Comparison of ENCODE assay signal across 17 cellular contexts in genomic region chr11:122785156-122785605, GRCh38. TPM values are rescaled to one million over a fixed set of nuclear protein-coding genes. Genes with fewer than 3 reads are reported as not detected.
DNase-seq lines count a peak whose midpoint lies in the region; ATAC-seq and TF ChIP-seq lines count a peak whose summit lies in the region.
"Had no signal": no experiment of that assay in that cellular context is flagged by ENCODE, and none has a peak within 500 bp of the region (broad histone marks: within the 10 kb centered on the region; RNA-seq: fewer than 3 reads in every experiment).

No MANE protein-coding gene starts in this region.

- no peak for TF ChIP-seq POLR2A in testis (IDR thresholded peaks at IDR 0.05)

- in situ Hi-C loops in HAP-1 (cut with MboI; ENCODE audit: low sequenced_read_pairs) = loop anchor here (10.0 kb wide), 1 partner anchor 150 kb away; no protein-coding TSS in a partner anchor

- no peak for TF ChIP-seq CTCF in testis (IDR thresholded peaks at IDR 0.05)

- H3K4me3 Mint-ChIP-seq in naive thymus-derived CD4-positive, alpha-beta T cell = no peak overlapping the region
- H3K4me3 Mint-ChIP-seq: activated CD8-positive, alpha-beta T cell treated with anti-CD3 and anti-CD28 coated beads for 36 hours; immature natural killer cell; memory B cell; stimulated activated naive CD8-positive, alpha-beta T cell treated with anti-CD3 and anti-CD28 coated beads, Interleukin-15, Interleukin-2, amounts not matched to agents 100 ng/mL and 50 ng/mL, for 24 hours had no signal

- DNase-seq in LHCN-M2 (ENCODE audit: low read depth) (peak; percentile 53), cerebellar cortex (ENCODE audit: low spot score) (peak; percentile 97), mesenteric fat pad (ENCODE audit: low spot score) (peak; percentile 14), testis (peak; percentile 61), HAP-1 (ENCODE audit: low spot score in 2 of 2) (no peak), NCI-H1417 treated with DMSO at 0.1 percent for 48 hours (lab: John Stamatoyannopoulos, UW) (no peak), T1000 (lab: John Stamatoyannopoulos, UW) (no peak)
- DNase-seq in naive thymus-derived CD4-positive, alpha-beta T cell = no peak
- DNase-seq: activated CD8-positive, alpha-beta T cell treated with anti-CD3 and anti-CD28 coated beads for 36 hours; activated effector memory CD4-positive, alpha-beta T cell treated with anti-CD3 and anti-CD28 coated beads, Interleukin-2, amount 50 U/mL, for 16 hours; COR-L47; immature natural killer cell; NCI-H1092 treated with DMSO at 0.1 percent for 48 hours had no signal

- intact Hi-C loops in testis (cut with DNase I; ENCODE audit: low total_unique reads) = no loop called here
- intact Hi-C loops in naive thymus-derived CD4-positive, alpha-beta T cell (cut with micrococcal nuclease) = no loop called here

- H3K9me3 ChIP-seq in testis (no peaks in the 10 kb centered on the region), HAP-1 (no peaks in the 10 kb centered on the region)
- no peaks in the 10 kb centered on the region for H3K9me3 ChIP-seq in naive thymus-derived CD4-positive, alpha-beta T cell (ENCODE audit: control insufficient read depth in 2 of 3, low read length in 3 of 3)

- no peak overlapping the region for H3K4me3 ChIP-seq in testis
- no peak overlapping the region for H3K4me3 ChIP-seq in HAP-1
- H3K4me3 ChIP-seq in naive thymus-derived CD4-positive, alpha-beta T cell (ENCODE audit: low read length) = no peak overlapping the region
- H3K4me3 ChIP-seq: K562, SK-N-MC had no signal

- H3K27me3 Mint-ChIP-seq in naive thymus-derived CD4-positive, alpha-beta T cell = no peaks in the 10 kb centered on the region
- H3K27me3 Mint-ChIP-seq: activated CD8-positive, alpha-beta T cell treated with anti-CD3 and anti-CD28 coated beads for 36 hours; memory B cell; stimulated activated naive CD8-positive, alpha-beta T cell treated with anti-CD3 and anti-CD28 coated beads, Interleukin-15, Interleukin-2, amounts not matched to agents 100 ng/mL and 50 ng/mL, for 24 hours had no signal

- H3K27ac Mint-ChIP-seq in naive thymus-derived CD4-positive, alpha-beta T cell = peak overlapping the region in 1 of 9 donors; percentile 32
- H3K27ac Mint-ChIP-seq: activated CD8-positive, alpha-beta T cell treated with anti-CD3 and anti-CD28 coated beads for 36 hours; immature natural killer cell; memory B cell; stimulated activated naive CD8-positive, alpha-beta T cell treated with anti-CD3 and anti-CD28 coated beads, Interleukin-15, Interleukin-2, amounts not matched to agents 100 ng/mL and 50 ng/mL, for 24 hours had no signal

- POLR2A ChIA-PET in naive thymus-derived CD4-positive, alpha-beta T cell (lab: Charles Lee) = no interaction called here

- H3K36me3 ChIP-seq in testis (ENCODE audit: low read depth, missing control alignments) (no peaks in the 10 kb centered on the region), HAP-1 (replicated peaks) (no peaks in the 10 kb centered on the region)
- H3K36me3 ChIP-seq in naive thymus-derived CD4-positive, alpha-beta T cell (ENCODE audit: control insufficient read depth in 2 of 3, insufficient read depth in 3 of 3, low read length in 3 of 3) = peaks cover 0 to 66% (median 7%) of the 10 kb centered on the region in 3 experiments

- peaks cover 0 to 6% (median 2%) of the 10 kb centered on the region in 7 donors for H3K4me1 Mint-ChIP-seq in naive thymus-derived CD4-positive, alpha-beta T cell
- H3K4me1 Mint-ChIP-seq: memory B cell had no signal

- H3K27me3 ChIP-seq in testis (no peaks in the 10 kb centered on the region), HAP-1 (ENCODE audit: low read depth) (peaks cover 3% of the 10 kb centered on the region; the same call in 1 of the 2 replicates)
- no peaks in the 10 kb centered on the region for H3K27me3 ChIP-seq in naive thymus-derived CD4-positive, alpha-beta T cell (ENCODE audit: control insufficient read depth in 2 of 2, insufficient read depth in 2 of 2, low read length in 2 of 2)

- peaks cover 0 to 54% (median 21%) of the 10 kb centered on the region in 5 donors for H3K36me3 Mint-ChIP-seq in naive thymus-derived CD4-positive, alpha-beta T cell

- 45 to 64% methylated on average over 14 of the region's 14 CpGs for WGBS in testis, 2 donors

- peak overlapping the region; percentile 74 to 82 for H3K27ac ChIP-seq in testis
- no peak overlapping the region for H3K27ac ChIP-seq in naive thymus-derived CD4-positive, alpha-beta T cell (ENCODE audit: low read depth, low read length)
- H3K27ac ChIP-seq: SK-N-MC had no signal

- no peak for ATAC-seq in naive thymus-derived CD4-positive, alpha-beta T cell
- ATAC-seq: activated CD8-positive, alpha-beta T cell treated with anti-CD3 and anti-CD28 coated beads for 36 hours; K562 had no signal

- H3K4me1 ChIP-seq in testis (peaks cover 17% of the 10 kb centered on the region), HAP-1 (no peaks in the 10 kb centered on the region)
- no peaks in the 10 kb centered on the region for H3K4me1 ChIP-seq in naive thymus-derived CD4-positive, alpha-beta T cell (ENCODE audit: control insufficient read depth in 2 of 2, insufficient read depth in 2 of 2, low read length in 2 of 2)

- H3K9me3 Mint-ChIP-seq in naive thymus-derived CD4-positive, alpha-beta T cell = no peaks in the 10 kb centered on the region
- H3K9me3 Mint-ChIP-seq: activated CD8-positive, alpha-beta T cell treated with anti-CD3 and anti-CD28 coated beads for 36 hours; immature natural killer cell; memory B cell; stimulated activated naive CD8-positive, alpha-beta T cell treated with anti-CD3 and anti-CD28 coated beads, Interleukin-15, Interleukin-2, amounts not matched to agents 100 ng/mL and 50 ng/mL, for 24 hours had no signal

- CTCF ChIA-PET in naive thymus-derived CD4-positive, alpha-beta T cell (lab: Charles Lee) = interaction anchor here (1.1 to 8.1 kb wide), 2 partner anchors 153 to 158 kb away, joined by 3 to 83 read pairs; no protein-coding TSS in a partner anchor

RNA-seq across cellular contexts. Expression of gene CRTAM, which starts 53.1 kb away (rescaled TPM):
- not detected in 2 replicates for total RNA-seq in LHCN-M2 (2014; rRNA removed)
- not detected for polyA plus RNA-seq in LHCN-M2 (2012)
- total RNA-seq in mesenteric fat pad = not detected
- total RNA-seq in testis = under 1 TPM in 1 of 2 donors, not detected in 1; 0.50 TPM
- polyA plus RNA-seq in testis (ENCODE audit: insufficient read depth, low read depth, low replicate concordance) = 1.7 TPM
- total RNA-seq in naive thymus-derived CD4-positive, alpha-beta T cell = 1 to 10 TPM in 4 of 5 experiments, under 1 TPM in 1; 0.39 to 4.6 (median 4.2) TPM
- 10 to 100 TPM in 1 of 2 donors, 1 to 10 TPM in 1; 7.5 to 14.6 TPM for polyA plus RNA-seq in naive thymus-derived CD4-positive, alpha-beta T cell
- total RNA-seq: K562 had no signal
- polyA plus RNA-seq: K562 had no signal

Comparison
In these comparisons a context has a peak if more than half of its experiments do, and no peak if none do; other contexts are left out.
1. DNase-seq: peak in LHCN-M2 (single experiment), cerebellar cortex (single experiment), mesenteric fat pad (single experiment) and testis (single experiment); none in HAP-1 (0 of 2), NCI-H1417 treated with DMSO at 0.1 percent for 48 hours (single experiment), naive thymus-derived CD4-positive, alpha-beta T cell (0 of 9) and T1000 (single experiment).